ENCODE assay signal across 15 cellular contexts in the genomic region with DNA sequence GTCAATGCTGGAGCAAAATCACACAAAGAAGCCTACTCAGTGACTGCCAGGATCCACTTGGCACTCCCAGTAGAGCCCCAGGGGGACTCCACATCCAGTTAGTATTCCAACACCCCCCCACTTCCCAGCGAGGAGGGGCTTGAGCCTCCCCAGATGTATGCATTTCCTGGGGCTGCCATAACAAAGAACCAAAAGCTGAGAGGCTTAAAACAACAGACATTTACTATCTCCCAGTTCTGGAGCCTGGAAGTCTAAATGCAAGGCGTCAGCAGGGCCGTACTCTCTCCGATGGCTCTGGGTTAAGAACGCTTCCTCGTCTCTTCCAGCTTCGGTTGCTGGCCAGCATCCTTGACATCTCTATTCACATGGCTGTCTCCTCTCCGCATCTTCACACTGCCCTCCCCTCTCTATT. TPM values are rescaled to one million over a fixed set of nuclear protein-coding genes. Genes with fewer than 3 reads are reported as not detected.
A peak's percentile ranks its signal among the peaks of the same experiment; 100 is the strongest.
DNase-seq lines count a peak whose midpoint lies in the region; ATAC-seq and TF ChIP-seq lines count a peak whose summit lies in the region.
"Had no signal": no experiment of that assay in that cellular context is flagged by ENCODE, and none has a peak within 500 bp of the region (broad histone marks: within the 10 kb centered on the region; RNA-seq: fewer than 3 reads in every experiment).

No MANE protein-coding gene starts in this region.

- TF ChIP-seq RAD21 in SK-N-SH (IDR thresholded peaks at IDR 0.05; ENCODE audit: low read length): no peak

- H3K27ac ChIP-seq in SK-N-SH (ENCODE audit: low read depth in 2 of 2, low read length in 1 of 2) (peak overlapping the region in 1 of 2 experiments; percentile 5; a peak in 1 of 4 replicates), esophagus muscularis mucosa (replicated peaks in 1 of 4) (peak overlapping the region in 3 of 4 donors; percentile 40 to 55 (median 53)), mesodermal cell (ENCODE audit: low read depth, low read length, severe bottlenecking) (peak overlapping the region; percentile 68), substantia nigra (ENCODE audit: low read depth, low read length, poor library complexity, severe bottlenecking) (peak overlapping the region; percentile 63), ascending aorta (no peak overlapping the region)
- H3K27ac ChIP-seq: thoracic aorta had no signal

- no peaks in the 10 kb centered on the region for H4K20me1 ChIP-seq in SK-N-SH (ENCODE audit: insufficient read depth)

- POLR2A ChIA-PET in SK-N-SH (lab: Yijun Ruan, JAX): no interaction called here

- intact Hi-C loops in esophagus muscularis mucosa (cut with DNase I) (no loop called here), ascending aorta (cut with DNase I) (no loop called here)

- no peak overlapping the region for H3K4me2 ChIP-seq in SK-N-SH
- H3K4me2 ChIP-seq: A549 had no signal

- ATAC-seq in SK-N-SH treated with all-trans-retinoic acid at 6 μM for 48 hours (no peak), GM19035 (IDR thresholded peaks at IDR 0.05; ENCODE audit: unreplicated experiment) (no peak)
- ATAC-seq: A549, mucosa of descending colon had no signal

- no peak for TF ChIP-seq EP300 in SK-N-SH (IDR thresholded peaks at IDR 0.05; ENCODE audit: borderline replicate concordance in 1 of 2, low read depth in 1 of 2, low read length in 1 of 2)
- TF ChIP-seq EP300 in esophagus muscularis mucosa (IDR thresholded peaks at IDR 0.05): no peak

- TF ChIP-seq CTCF in SK-N-SH (IDR thresholded peaks at IDR 0.05) (no peak), esophagus muscularis mucosa (IDR thresholded peaks at IDR 0.05) (no peak), ascending aorta (IDR thresholded peaks at IDR 0.05) (no peak)

- H3K36me3 ChIP-seq in SK-N-SH (replicated peaks in 1 of 2; ENCODE audit: control insufficient read depth in 1 of 2, insufficient read depth in 2 of 2, low read length in 1 of 2): no peaks in the 10 kb centered on the region
- H3K36me3 ChIP-seq in esophagus muscularis mucosa: no peaks in the 10 kb centered on the region
- no peaks in the 10 kb centered on the region for H3K36me3 ChIP-seq in mesodermal cell (ENCODE audit: control insufficient read depth, insufficient read depth, low read length)
- no peaks in the 10 kb centered on the region for H3K36me3 ChIP-seq in ascending aorta
- H3K36me3 ChIP-seq: thoracic aorta had no signal

- DNase-seq in SK-N-SH: peak; percentile 61
- no peak for DNase-seq in esophagus muscularis mucosa (ENCODE audit: extremely low spot score)
- DNase-seq in substantia nigra (lab: John Stamatoyannopoulos, UW): peak in 22 of 49 donors; percentile 8 to 58 (median 29)
- no peak for DNase-seq in ascending aorta (ENCODE audit: low spot score in 2 of 2)
- no peak for DNase-seq in amniotic stem cell (lab: John Stamatoyannopoulos, UW)
- DNase-seq: activated CD8-positive, alpha-beta memory T cell treated with anti-CD3 and anti-CD28 coated beads for 24 hours; mucosa of descending colon; NCI-H1694; NCI-H524; stimulated activated CD4-positive, alpha-beta T cell treated with anti-CD3 and anti-CD28 coated beads, Interleukin-1b, Interleukin-23, amount 100 ng/mL, for 48 hours had no signal

- no peaks in the 10 kb centered on the region for H3K9me2 ChIP-seq in SK-N-SH

- no peaks in the 10 kb centered on the region for H3F3A ChIP-seq in SK-N-SH (replicated peaks; ENCODE audit: insufficient read depth)

- TF ChIP-seq POLR2A in esophagus muscularis mucosa (IDR thresholded peaks at IDR 0.05; ENCODE audit: low read depth): no peak

- H3K27me3 ChIP-seq in SK-N-SH (ENCODE audit: insufficient read depth) (0 out of 2 replicates have a peak, but pooled peaks cover 18% of the 10 kb centered on the region), esophagus muscularis mucosa (no peaks in the 10 kb centered on the region), ascending aorta (no peaks in the 10 kb centered on the region)

- H3K9me3 ChIP-seq in SK-N-SH (no peaks in the 10 kb centered on the region), esophagus muscularis mucosa (no peaks in the 10 kb centered on the region), mesodermal cell (ENCODE audit: control insufficient read depth, low read length) (no peaks in the 10 kb centered on the region), ascending aorta (no peaks in the 10 kb centered on the region)
- H3K9me3 ChIP-seq: A549, mucosa of descending colon, thoracic aorta had no signal

- no peak overlapping the region for H3K4me3 ChIP-seq in SK-N-SH (ENCODE audit: low read depth in 2 of 2, low read length in 1 of 2)
- no peak overlapping the region for H3K4me3 ChIP-seq in esophagus muscularis mucosa
- H3K4me3 ChIP-seq in mesodermal cell (ENCODE audit: extremely low read depth, insufficient read depth, low read length, poor library complexity, severe bottlenecking): no peak overlapping the region
- no peak overlapping the region for H3K4me3 ChIP-seq in ascending aorta
- H3K4me3 ChIP-seq: A549, mucosa of descending colon, thoracic aorta had no signal

- no peaks in the 10 kb centered on the region for H3K79me2 ChIP-seq in SK-N-SH (ENCODE audit: insufficient read depth)

- WGBS in SK-N-SH (ENCODE audit: low lambda C conversion rate): 83% methylated on average over 8 of the region's 8 CpGs
- WGBS in esophagus muscularis mucosa: 44% methylated on average over 8 of the region's 8 CpGs
- 31 to 40% methylated on average over 8 of the region's 8 CpGs for WGBS in mesodermal cell (ENCODE audit: insufficient coverage in 2 of 2), 2 experiments

- H3K9ac ChIP-seq in SK-N-SH: no peak overlapping the region

- H2AFZ ChIP-seq in SK-N-SH (ENCODE audit: low read depth): no peak overlapping the region

- CTCF ChIA-PET in SK-N-SH (lab: Yijun Ruan, JAX): interaction anchor here (0.9 to 8.6 kb wide), 4 partner anchors 20 to 152 kb away, joined by 3 to 49 read pairs (median 3); no protein-coding TSS in a partner anchor

- peaks cover 9 to 13% of the 10 kb centered on the region in 2 experiments; a peak in 2 of 4 replicates for H3K4me1 ChIP-seq in SK-N-SH (ENCODE audit: control insufficient read depth in 1 of 2, insufficient read depth in 2 of 2, low read depth in 1 of 2, low read length in 1 of 2)
- peaks cover 17 to 41% (median 36%) of the 10 kb centered on the region in 4 donors for H3K4me1 ChIP-seq in esophagus muscularis mucosa
- H3K4me1 ChIP-seq in mesodermal cell (ENCODE audit: control insufficient read depth, insufficient read depth, low read length, poor library complexity, severe bottlenecking): peaks cover 22% of the 10 kb centered on the region
- no peaks in the 10 kb centered on the region for H3K4me1 ChIP-seq in ascending aorta

TF ChIP-seq in SK-N-SH, 30 proteins besides CTCF, POLR2A, EP300 and RAD21 (continues in another document):
- TF ChIP-seq ELF1 (IDR thresholded peaks at IDR 0.05): no peak

TF ChIP-seq in SK-N-SH treated with all-trans-retinoic acid at 6 μM for 48 hours, 23 proteins besides CTCF, POLR2A, EP300 and RAD21:
- no peak for TF ChIP-seq TCF4 (CRISPR knock-in tag; IDR thresholded peaks at IDR 0.05; ENCODE audit: borderline replicate concordance)
- no peak for TF ChIP-seq TOX (CRISPR knock-in tag; IDR thresholded peaks at IDR 0.05; ENCODE audit: borderline replicate concordance)
- TF ChIP-seq ZFP30 (CRISPR knock-in tag; IDR thresholded peaks at IDR 0.05): no peak
- TF ChIP-seq, protein P1, sequence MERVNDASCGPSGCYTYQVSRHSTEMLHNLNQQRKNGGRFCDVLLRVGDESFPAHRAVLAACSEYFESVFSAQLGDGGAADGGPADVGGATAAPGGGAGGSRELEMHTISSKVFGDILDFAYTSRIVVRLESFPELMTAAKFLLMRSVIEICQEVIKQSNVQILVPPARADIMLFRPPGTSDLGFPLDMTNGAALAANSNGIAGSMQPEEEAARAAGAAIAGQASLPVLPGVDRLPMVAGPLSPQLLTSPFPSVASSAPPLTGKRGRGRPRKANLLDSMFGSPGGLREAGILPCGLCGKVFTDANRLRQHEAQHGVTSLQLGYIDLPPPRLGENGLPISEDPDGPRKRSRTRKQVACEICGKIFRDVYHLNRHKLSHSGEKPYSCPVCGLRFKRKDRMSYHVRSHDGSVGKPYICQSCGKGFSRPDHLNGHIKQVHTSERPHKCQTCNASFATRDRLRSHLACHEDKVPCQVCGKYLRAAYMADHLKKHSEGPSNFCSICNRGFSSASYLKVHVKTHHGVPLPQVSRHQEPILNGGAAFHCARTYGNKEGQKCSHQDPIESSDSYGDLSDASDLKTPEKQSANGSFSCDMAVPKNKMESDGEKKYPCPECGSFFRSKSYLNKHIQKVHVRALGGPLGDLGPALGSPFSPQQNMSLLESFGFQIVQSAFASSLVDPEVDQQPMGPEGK (CRISPR knock-in tag; IDR thresholded peaks at IDR 0.05; ENCODE audit: borderline replicate concordance): no peak

RNA-seq across cellular contexts. Expression of a gene that starts 23.0 kb away (rescaled TPM):
- polyA plus RNA-seq in SK-N-SH (2012; rRNA removed): 14.5 and 19.0 TPM in 2 replicates
- 23.4 and 24.8 TPM in 2 replicates for polyA plus RNA-seq in SK-N-SH (2012; cell fraction: cytosol; rRNA removed)
- 6.3 and 13.2 TPM in 2 replicates for polyA plus RNA-seq in SK-N-SH (2012; cell fraction: nucleus; rRNA removed)
- total RNA-seq in esophagus muscularis mucosa: 10 to 100 TPM; 54.2 to 79.6 (median 69.2) TPM
- polyA plus RNA-seq in mesodermal cell (2013, experiment 1 of 2): 57.9 TPM
- polyA plus RNA-seq in mesodermal cell (2013, experiment 2 of 2): 58.8 TPM
- 35.8 TPM for total RNA-seq in ascending aorta

RNA-seq across cellular contexts. Expression of a gene that starts 57.7 kb away (rescaled TPM):
- 1.3 and 1.4 TPM in 2 replicates for polyA plus RNA-seq in SK-N-SH (2012; rRNA removed)
- 1.6 and 1.9 TPM in 2 replicates for polyA plus RNA-seq in SK-N-SH (2012; cell fraction: cytosol; rRNA removed)
- 0.79 and 0.94 TPM in 2 replicates for polyA plus RNA-seq in SK-N-SH (2012; cell fraction: nucleus; rRNA removed)
- total RNA-seq in esophagus muscularis mucosa: 10 to 100 TPM; 22.4 to 58.6 (median 32.2) TPM
- polyA plus RNA-seq in mesodermal cell (2013, experiment 1 of 2): 11.4 TPM
- 13.4 TPM for polyA plus RNA-seq in mesodermal cell (2013, experiment 2 of 2)
- total RNA-seq in ascending aorta: 0.21 TPM

Comparison
In these comparisons a context has a peak if more than half of its experiments do, and no peak if none do; other contexts are left out.
1. H3K27ac ChIP-seq: peak in esophagus muscularis mucosa (3 of 4), mesodermal cell (single experiment) and substantia nigra (single experiment); none in ascending aorta (0 of 2).
2. RNA of a gene that starts 57.7 kb away (total RNA-seq): 22.4 to 58.6 TPM in esophagus muscularis mucosa; 0.21 TPM in ascending aorta (single experiment); every median in the first group is over 10 times any median in the second.